8 cellular contexts compared by ENCODE assay signal in the genomic region with DNA sequence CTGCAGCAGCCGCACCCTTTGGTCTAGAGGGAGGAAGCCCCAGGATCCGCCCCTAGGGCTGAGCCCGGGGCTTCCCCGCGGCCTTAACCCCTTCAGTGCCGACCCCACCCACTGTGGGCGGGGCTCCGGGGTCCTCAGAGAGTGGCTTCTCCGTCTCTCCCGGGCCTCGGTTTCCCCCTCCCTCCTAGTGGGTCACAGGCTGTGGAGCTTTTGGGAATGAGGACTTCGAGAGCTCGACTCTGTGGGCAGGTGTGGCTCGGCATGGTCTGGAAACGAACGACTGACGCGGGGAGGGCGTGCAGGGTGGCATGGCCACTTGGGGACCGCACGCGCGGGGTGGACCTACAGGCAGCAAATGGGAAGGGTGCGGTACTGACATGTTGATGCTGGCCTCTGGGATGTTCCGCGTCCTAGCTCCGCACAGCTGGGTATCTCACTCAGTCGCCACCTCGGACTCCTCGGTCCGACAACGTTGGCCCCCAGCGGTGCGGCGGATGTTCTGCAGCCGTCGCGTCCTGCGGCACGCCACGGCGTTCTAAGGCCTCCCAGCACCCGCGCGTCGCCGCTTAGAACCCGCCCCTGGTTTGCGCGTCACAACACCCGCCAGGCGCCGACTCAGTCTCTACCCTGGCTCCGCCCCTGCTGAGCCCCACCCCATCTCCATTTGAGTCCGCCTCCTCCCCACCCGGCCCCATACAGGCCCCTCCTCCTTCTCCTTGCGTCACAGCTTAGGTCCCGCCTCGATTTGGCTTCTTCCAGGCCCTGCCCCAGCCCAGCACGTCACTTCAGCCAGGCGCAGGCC. TPM values are rescaled to one million over a fixed set of nuclear protein-coding genes. Genes with fewer than 3 reads are reported as not detected.
DNase-seq lines count a peak whose midpoint lies in the region; ATAC-seq and TF ChIP-seq lines count a peak whose summit lies in the region.

A gene with protein sequence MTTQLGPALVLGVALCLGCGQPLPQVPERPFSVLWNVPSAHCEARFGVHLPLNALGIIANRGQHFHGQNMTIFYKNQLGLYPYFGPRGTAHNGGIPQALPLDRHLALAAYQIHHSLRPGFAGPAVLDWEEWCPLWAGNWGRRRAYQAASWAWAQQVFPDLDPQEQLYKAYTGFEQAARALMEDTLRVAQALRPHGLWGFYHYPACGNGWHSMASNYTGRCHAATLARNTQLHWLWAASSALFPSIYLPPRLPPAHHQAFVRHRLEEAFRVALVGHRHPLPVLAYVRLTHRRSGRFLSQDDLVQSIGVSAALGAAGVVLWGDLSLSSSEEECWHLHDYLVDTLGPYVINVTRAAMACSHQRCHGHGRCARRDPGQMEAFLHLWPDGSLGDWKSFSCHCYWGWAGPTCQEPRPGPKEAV (minus strand): TSS at position 570 of the 802 bp plus-strand sequence. CDS start 3,803 bp downstream, outside the sequence.
A gene with protein sequence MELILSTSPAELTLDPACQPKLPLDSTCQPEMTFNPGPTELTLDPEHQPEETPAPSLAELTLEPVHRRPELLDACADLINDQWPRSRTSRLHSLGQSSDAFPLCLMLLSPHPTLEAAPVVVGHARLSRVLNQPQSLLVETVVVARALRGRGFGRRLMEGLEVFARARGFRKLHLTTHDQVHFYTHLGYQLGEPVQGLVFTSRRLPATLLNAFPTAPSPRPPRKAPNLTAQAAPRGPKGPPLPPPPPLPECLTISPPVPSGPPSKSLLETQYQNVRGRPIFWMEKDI (minus strand): TSS at position 570 of the 802 bp plus-strand sequence. CDS start 1,942 bp downstream, outside the sequence.

- ATAC-seq in HG02588 (IDR thresholded peaks at IDR 0.05; ENCODE audit: unreplicated experiment), result peak; percentile 86

- H3K4me1 Mint-ChIP-seq in activated naive CD8-positive, alpha-beta T cell (ENCODE audit: low read depth), result peaks cover 22% of the 10 kb centered on the region
- H3K4me1 Mint-ChIP-seq in glutamatergic neuron (ENCODE audit: low read depth, unreplicated experiment), result peaks cover 8% of the 10 kb centered on the region

- peak within 1 kb of the TSS; percentile 97 for H3K4me3 Mint-ChIP-seq in activated naive CD8-positive, alpha-beta T cell
- peak within 1 kb of the TSS; percentile 93 for H3K4me3 Mint-ChIP-seq in glutamatergic neuron (ENCODE audit: unreplicated experiment)

- no peaks in the 10 kb centered on the region for H3K27me3 Mint-ChIP-seq in activated naive CD8-positive, alpha-beta T cell
- H3K27me3 Mint-ChIP-seq in glutamatergic neuron (ENCODE audit: unreplicated experiment), result peaks cover 16% of the 10 kb centered on the region

- 0% methylated on average over 56 to 61 of the region's 61 CpGs for WGBS in ovary, 3 donors

- intact Hi-C loops in ovary (cut with DNase I) (no loop called here), tibial artery (cut with DNase I; ENCODE audit: low total_unique reads) (no loop called here)

- H3K36me3 ChIP-seq in ovary (no peaks in the 10 kb centered on the region), tibial artery (peaks cover 0 to 9% (median 0%) of the 10 kb centered on the region in 3 donors)

- TF ChIP-seq POLR2A in ovary (IDR thresholded peaks at IDR 0.05), result peak; percentile 95

- H3K36me3 Mint-ChIP-seq in activated naive CD8-positive, alpha-beta T cell, result no peaks in the 10 kb centered on the region
- no peaks in the 10 kb centered on the region for H3K36me3 Mint-ChIP-seq in glutamatergic neuron (ENCODE audit: unreplicated experiment)

- H3K27ac ChIP-seq in ovary, result peak within 1 kb of the TSS; percentile 52 to 81
- H3K27ac ChIP-seq in tibial artery, result peak within 1 kb of the TSS; percentile 90 to 93

- peak; percentile 98 for DNase-seq in GM10266 (ENCODE audit: extremely low spot score)
- peak; percentile 95 for DNase-seq in NCI-H1048 (lab: John Stamatoyannopoulos, UW)
- peak; percentile 97 for DNase-seq in SKM-1 (lab: John Stamatoyannopoulos, UW; ENCODE audit: unreplicated experiment)
- peak; percentile 98 for DNase-seq in glutamatergic neuron
- DNase-seq in ovary, result peak; percentile 99 to 100 (median 99)
- DNase-seq in tibial artery, result peak; percentile 99 to 100

- H3K4me1 ChIP-seq in ovary (ENCODE audit: insufficient read depth), result peaks cover 13% of the 10 kb centered on the region
- peaks cover 8 to 41% (median 32%) of the 10 kb centered on the region in 4 donors for H3K4me1 ChIP-seq in tibial artery

- no peaks in the 10 kb centered on the region for H3K9me3 Mint-ChIP-seq in activated naive CD8-positive, alpha-beta T cell (ENCODE audit: low read depth)
- H3K9me3 Mint-ChIP-seq in glutamatergic neuron (ENCODE audit: unreplicated experiment), result peaks cover 3% of the 10 kb centered on the region

- H3K9me3 ChIP-seq in ovary (no peaks in the 10 kb centered on the region), tibial artery (no peaks in the 10 kb centered on the region)

- H3K4me3 ChIP-seq in ovary (peak within 1 kb of the TSS; percentile 63), tibial artery (peak within 1 kb of the TSS; percentile 61 to 86)

- peak within 1 kb of the TSS; percentile 98 for H3K27ac Mint-ChIP-seq in activated naive CD8-positive, alpha-beta T cell
- peak within 1 kb of the TSS; percentile 91 for H3K27ac Mint-ChIP-seq in glutamatergic neuron (ENCODE audit: unreplicated experiment)

- no peaks in the 10 kb centered on the region for H3K27me3 ChIP-seq in ovary
- H3K27me3 ChIP-seq in tibial artery, result no peaks in the 10 kb centered on the region

- TF ChIP-seq CTCF in GM10266 (IDR thresholded peaks at IDR 0.05; ENCODE audit: control insufficient read depth, insufficient read depth, low read depth, missing control alignments), result peak; percentile 42
- TF ChIP-seq CTCF in glutamatergic neuron (IDR thresholded peaks at IDR 0.05; ENCODE audit: partially characterized antibody, unreplicated experiment), result no peak
- TF ChIP-seq CTCF in ovary (IDR thresholded peaks at IDR 0.05), result peak in 2 of 3 donors; percentile 55 to 67
- TF ChIP-seq CTCF in tibial artery (IDR thresholded peaks at IDR 0.05), result peak; percentile 43 to 67

- TF ChIP-seq EP300 in ovary (IDR thresholded peaks at IDR 0.05), result peak; percentile 59

RNA-seq across cellular contexts. Expression of the first gene that starts in this region (rescaled TPM):
- total RNA-seq in glutamatergic neuron (ENCODE audit: unreplicated experiment), result 6.9 TPM
- total RNA-seq in ovary, result 1 to 10 TPM in 6 of 7 donors, under 1 TPM in 1; 0.58 to 4.3 (median 2.0) TPM
- 1 to 10 TPM; 1.5 to 1.9 TPM for polyA plus RNA-seq in ovary

RNA-seq across cellular contexts. Expression of the second gene that starts in this region (rescaled TPM):
- total RNA-seq in glutamatergic neuron (ENCODE audit: unreplicated experiment), result 13.3 TPM
- 10 to 100 TPM in 6 of 7 donors, 1 to 10 TPM in 1; 9.7 to 15.7 (median 13.0) TPM for total RNA-seq in ovary
- polyA plus RNA-seq in ovary, result 10 to 100 TPM in 1 of 2 donors, 1 to 10 TPM in 1; 2.6 to 11.2 TPM

Comparison
In these comparisons a context has a peak if more than half of its experiments do, and no peak if none do; other contexts are left out.
1. Peak in every context shown above with its lines: DNase-seq, ATAC-seq, H3K4me3 ChIP-seq and H3K27ac ChIP-seq.